10 cellular contexts compared by ENCODE assay signal in the genomic region with DNA sequence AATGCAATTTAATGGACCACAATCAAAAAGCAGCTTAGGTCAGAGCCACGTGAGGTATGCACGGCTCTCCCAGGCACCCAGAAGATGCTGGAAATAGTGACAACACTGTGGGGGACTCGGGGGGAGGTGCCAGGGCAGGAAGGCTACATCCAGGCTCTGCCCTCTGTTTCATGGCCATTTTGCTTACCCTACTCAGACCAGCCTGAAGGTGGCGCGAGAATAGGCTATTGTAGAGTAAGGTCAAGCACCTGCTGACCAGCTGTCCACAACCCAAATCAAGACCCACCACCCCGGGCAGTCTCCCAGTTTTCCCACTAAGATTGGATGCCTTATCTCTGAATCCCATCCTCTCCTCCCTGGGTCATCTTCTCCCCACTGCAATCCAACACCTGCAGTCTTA.
A peak's percentile ranks its signal among the peaks of the same experiment; 100 is the strongest.
DNase-seq lines count a peak whose midpoint lies in the region; FAIRE-seq and TF ChIP-seq lines count a peak whose summit lies in the region.
"Had no signal": no experiment of that assay in that cellular context is flagged by ENCODE, and none has a peak within 500 bp of the region (broad histone marks: within the 10 kb centered on the region; RNA-seq: fewer than 3 reads in every experiment).

No MANE protein-coding gene starts in this region.

- BruUV-seq in endothelial cell of umbilical vein (replicated peaks; lab: Mats Ljungman, UMichigan): no TSS peak

- H3K9me3 ChIP-seq in endothelial cell of umbilical vein (replicated peaks; ENCODE audit: control insufficient read depth, insufficient read depth, low read length): no peaks in the 10 kb centered on the region
- H3K9me3 ChIP-seq: sigmoid colon had no signal

- no peak overlapping the region for H3K27ac Mint-ChIP-seq in osteocyte (ENCODE audit: unreplicated experiment)
- H3K27ac Mint-ChIP-seq: memory B cell had no signal

- no peaks in the 10 kb centered on the region for H3K9me1 ChIP-seq in endothelial cell of umbilical vein (replicated peaks; ENCODE audit: control insufficient read depth, extremely low read depth, insufficient read depth, low read length)

- TF ChIP-seq CTCF in GM12874 (IDR thresholded peaks at IDR 0.05; ENCODE audit: insufficient read depth, low read depth, low read length) (peak; percentile 50), endothelial cell of umbilical vein (IDR thresholded peaks at IDR 0.05; ENCODE audit: extremely low read depth in 1 of 2, insufficient read depth in 1 of 2, low read depth in 1 of 2, low read length in 2 of 2) (peak; percentile 19 to 28), osteocyte (IDR thresholded peaks at IDR 0.05) (peak; percentile 14)

- H3K4me2 ChIP-seq in endothelial cell of umbilical vein (ENCODE audit: insufficient read depth, low read length): no peak overlapping the region

- H3K27me3 ChIP-seq in endothelial cell of umbilical vein (ENCODE audit: control insufficient read depth in 2 of 2, insufficient read depth in 2 of 2, low read length in 2 of 2): no peaks in the 10 kb centered on the region
- H3K27me3 ChIP-seq: sigmoid colon had no signal

- no peak overlapping the region for H3K4me3 ChIP-seq in endothelial cell of umbilical vein (replicated peaks in 1 of 3; ENCODE audit: insufficient read depth in 1 of 3, low read depth in 1 of 3, low read length in 3 of 3)
- H3K4me3 ChIP-seq: sigmoid colon had no signal

- no peaks in the 10 kb centered on the region for H3K27me3 Mint-ChIP-seq in osteocyte (ENCODE audit: unreplicated experiment)

- no peaks in the 10 kb centered on the region for H3K4me1 Mint-ChIP-seq in osteocyte (ENCODE audit: unreplicated experiment)

- H3K9me3 Mint-ChIP-seq in osteocyte (ENCODE audit: unreplicated experiment): no peaks in the 10 kb centered on the region
- H3K9me3 Mint-ChIP-seq: memory B cell had no signal

- dilution Hi-C loops in endothelial cell of umbilical vein (cut with MboI; ENCODE audit: extremely low pct_ligation_motif_present, low sequenced_read_pairs): no loop called here

- no peak for FAIRE-seq in endothelial cell of umbilical vein (lab: Jason Lieb, UNC)

- DNase-seq in NCI-H82 (lab: John Stamatoyannopoulos, UW): peak; percentile 63
- no peak for DNase-seq in endothelial cell of umbilical vein (ENCODE audit: low read depth, low spot score)
- DNase-seq in osteocyte (ENCODE audit: extremely low spot score, unreplicated experiment): no peak
- no peak for DNase-seq in NCI-H446 treated with DMSO at 0.1 percent for 48 hours (lab: John Stamatoyannopoulos, UW)
- no peak for DNase-seq in NCI-H1930 (lab: John Stamatoyannopoulos, UW)
- DNase-seq in NK-92 treated with Interleukin-12 subunit alpha and Interleukin-12 subunit beta, amount 100 ng/mL, for 24 hours (lab: John Stamatoyannopoulos, UW): no peak
- DNase-seq: NCI-H2171 treated with DMSO at 0.1 percent for 48 hours, sigmoid colon had no signal

- no peak overlapping the region for H3K9ac ChIP-seq in endothelial cell of umbilical vein (replicated peaks; ENCODE audit: extremely low read depth, insufficient read depth, low read length)

- no peaks in the 10 kb centered on the region for H3K36me3 ChIP-seq in endothelial cell of umbilical vein (ENCODE audit: control insufficient read depth in 2 of 2, extremely low read depth in 1 of 2, insufficient read depth in 2 of 2, low read length in 2 of 2)
- H3K36me3 ChIP-seq: sigmoid colon had no signal

- intact Hi-C loops in endothelial cell of umbilical vein (cut with micrococcal nuclease): loop anchor here (1.0 kb wide), 1 partner anchor 193 kb away; no protein-coding TSS in a partner anchor

- POLR2A ChIA-PET in endothelial cell of umbilical vein (lab: Charles Lee): no interaction called here

- H3K36me3 Mint-ChIP-seq in osteocyte (ENCODE audit: unreplicated experiment): no peaks in the 10 kb centered on the region
- H3K36me3 Mint-ChIP-seq: memory B cell had no signal

- no peak for TF ChIP-seq POLR2A in endothelial cell of umbilical vein (IDR thresholded peaks at IDR 0.05; ENCODE audit: low read depth, low read length)

- no peaks in the 10 kb centered on the region for H3K79me2 ChIP-seq in endothelial cell of umbilical vein (ENCODE audit: control insufficient read depth, insufficient read depth, low read length)

- CTCF ChIA-PET in endothelial cell of umbilical vein (lab: Charles Lee): interaction anchor here (0.7 to 3.5 kb wide), 2 partner anchors 9 to 1442 kb away, joined by 3 to 18 read pairs; no protein-coding TSS in a partner anchor

- H3K4me3 Mint-ChIP-seq in osteocyte (ENCODE audit: unreplicated experiment): no peak overlapping the region
- H3K4me3 Mint-ChIP-seq: memory B cell had no signal

- H2AFZ ChIP-seq in endothelial cell of umbilical vein (ENCODE audit: low read depth, low read length): no peak overlapping the region

- no peaks in the 10 kb centered on the region for H4K20me1 ChIP-seq in endothelial cell of umbilical vein (replicated peaks; ENCODE audit: control insufficient read depth, extremely low read depth, insufficient read depth, low read length)

- H3K27ac ChIP-seq in endothelial cell of umbilical vein (ENCODE audit: insufficient read depth, low read depth, low read length): no peak overlapping the region
- H3K27ac ChIP-seq: sigmoid colon had no signal

- H3K4me1 ChIP-seq in endothelial cell of umbilical vein (ENCODE audit: control insufficient read depth, extremely low read depth, insufficient read depth, low read length): peaks cover 3% of the 10 kb centered on the region
- H3K4me1 ChIP-seq: sigmoid colon had no signal

TF ChIP-seq in endothelial cell of umbilical vein, 7 proteins besides CTCF, POLR2A, EP300 and RAD21:
- no peak for TF ChIP-seq EZH2 (IDR thresholded peaks at IDR 0.05; ENCODE audit: borderline replicate concordance, low read depth, low read length, severe bottlenecking)
- TF ChIP-seq JUN (IDR thresholded peaks at IDR 0.05; ENCODE audit: borderline replicate concordance, insufficient read depth, insufficient read length, low read depth): no peak
- TF ChIP-seq MAX (IDR thresholded peaks at IDR 0.05; ENCODE audit: insufficient read depth, insufficient read length): no peak
- TF ChIP-seq MYC (IDR thresholded peaks at IDR 0.05; ENCODE audit: low read depth, low read length): no peak
- no peak for TF ChIP-seq GATA2 (IDR thresholded peaks at IDR 0.05; ENCODE audit: insufficient read depth, insufficient read length, low read depth, low read length)
- no peak for TF ChIP-seq FOS (IDR thresholded peaks at IDR 0.05; ENCODE audit: borderline replicate concordance, insufficient read depth, low read length)
- TF ChIP-seq POLR2AphosphoS5 (IDR thresholded peaks at IDR 0.05; ENCODE audit: insufficient read depth, low read depth, low read length): no peak
